28 cellular contexts compared by ENCODE assay signal in the genomic region with DNA sequence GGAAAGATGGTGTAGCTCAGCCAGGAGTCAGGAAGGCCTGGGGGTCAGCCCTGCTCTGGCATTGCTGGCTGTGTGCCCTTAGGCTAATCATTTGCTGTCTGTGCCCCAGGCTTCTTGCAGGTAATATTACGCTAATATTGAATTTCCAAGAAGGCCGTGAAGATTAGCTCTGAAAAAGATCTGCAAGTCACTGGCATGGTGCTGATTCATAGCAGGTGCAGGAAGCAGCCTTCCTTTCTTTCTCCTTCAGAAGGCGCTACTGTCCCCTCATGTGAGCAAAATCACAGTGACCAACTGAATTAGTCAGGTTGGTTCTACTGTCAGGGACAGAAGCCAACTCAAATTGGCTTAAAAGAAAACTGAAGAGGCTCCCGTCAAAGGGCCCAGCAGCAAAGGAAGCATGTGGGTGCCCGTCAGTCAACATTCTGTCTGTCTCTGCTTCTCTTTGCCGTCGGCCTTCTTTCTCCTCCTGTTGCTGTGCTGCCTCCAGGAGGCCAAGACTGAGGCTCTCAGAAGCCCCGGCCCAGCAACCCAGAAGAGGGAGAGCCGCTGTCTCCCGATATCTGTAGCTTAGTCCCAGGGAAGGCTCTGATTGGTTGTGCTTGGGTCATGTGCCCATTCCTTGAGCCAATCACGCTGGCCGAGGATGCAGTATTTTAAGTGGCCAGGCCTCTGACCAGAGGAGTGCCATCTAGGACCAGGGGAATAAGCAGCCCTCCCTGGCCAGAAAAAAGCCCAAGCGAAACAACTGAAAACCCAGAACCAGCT.
DNase-seq lines count a peak whose midpoint lies in the region; ATAC-seq lines count a peak whose summit lies in the region.
"Had no signal": no experiment of that assay in that cellular context is flagged by ENCODE, and none has a peak within 500 bp of the region (broad histone marks: within the 10 kb centered on the region; RNA-seq: fewer than 3 reads in every experiment).

No MANE protein-coding gene starts in this region.

- no peaks in the 10 kb centered on the region for H3K9me3 ChIP-seq in BLaER1 treated with 17β-estradiol and CSF1 and Interleukin-3, amounts not matched to agents 10 nM and 100 nM (replicated peaks in 1 of 11)
- H3K9me3 ChIP-seq: esophagus squamous epithelium, heart left ventricle, mucosa of descending colon, ovary, upper lobe of right lung had no signal

- no peaks in the 10 kb centered on the region for H3K79me2 ChIP-seq in mesendoderm (ENCODE audit: control insufficient read depth, insufficient read depth, low read length)

- H3K27ac ChIP-seq in BLaER1 treated with 17β-estradiol and CSF1 and Interleukin-3, amounts not matched to agents 10 nM and 100 nM: no peak overlapping the region; a peak in 1 of 22 replicates
- H3K27ac ChIP-seq in mesendoderm (ENCODE audit: low read depth, low read length): no peak overlapping the region
- H3K27ac ChIP-seq: foreskin keratinocyte, upper lobe of right lung had no signal

- no peak overlapping the region for H3K56ac ChIP-seq in mesendoderm (ENCODE audit: low read length)

- no peak for ATAC-seq in GM18867 (IDR thresholded peaks at IDR 0.05; ENCODE audit: unreplicated experiment)
- ATAC-seq: activated CD4-positive, alpha-beta T cell treated with anti-CD3 and anti-CD28 coated beads for 36 hours; activated CD8-positive, alpha-beta T cell treated with anti-CD3 and anti-CD28 coated beads, Interleukin-2, amount 10 ng/mL, durations not matched to agents 7 days and 5 days; activated T-helper 17 cell treated with anti-CD3 and anti-CD28 coated beads, Interleukin-2, amount 50 U/mL, for 72 hours; foreskin keratinocyte; heart left ventricle; mucosa of descending colon; PC-3; stimulated activated naive B cell treated with anti-CD40 and anti-IgM and Interleukin-4, amounts not matched to agents 10 μg/mL and 1 μg/mL and 100 μg/mL, for 72 hours; upper lobe of right lung had no signal

- H4K8ac ChIP-seq in mesendoderm (ENCODE audit: low read depth, low read length): no peak overlapping the region

- no peak overlapping the region for H3K18ac ChIP-seq in mesendoderm (ENCODE audit: low read length)

- H3K36me3 ChIP-seq in BLaER1 treated with 17β-estradiol and CSF1 and Interleukin-3, amounts not matched to agents 10 nM and 100 nM: no peaks in the 10 kb centered on the region
- no peaks in the 10 kb centered on the region for H3K36me3 ChIP-seq in mesendoderm (ENCODE audit: control insufficient read depth, insufficient read depth, low read length)
- H3K36me3 ChIP-seq: esophagus squamous epithelium, heart left ventricle, ovary, upper lobe of right lung had no signal

- H4K20me1 ChIP-seq in BLaER1 treated with 17β-estradiol and CSF1 and Interleukin-3, amounts not matched to agents 10 nM and 100 nM: no peaks in the 10 kb centered on the region

- H3K4me3 ChIP-seq in BLaER1 treated with 17β-estradiol and CSF1 and Interleukin-3, amounts not matched to agents 10 nM and 100 nM: no peak overlapping the region
- no peak overlapping the region for H3K4me3 ChIP-seq in mesendoderm (ENCODE audit: low read length)
- H3K4me3 ChIP-seq: esophagus squamous epithelium, heart left ventricle, mucosa of descending colon, ovary, upper lobe of right lung had no signal

- no peak overlapping the region for H2BK15ac ChIP-seq in mesendoderm (replicated peaks; ENCODE audit: low read depth)

- H2BK120ac ChIP-seq in mesendoderm (ENCODE audit: low read depth, low read length): no peak overlapping the region

- peaks cover 0 to 51% (median 37%) of the 10 kb centered on the region in 10 experiments; a peak in 15 of 20 replicates for H3K4me1 ChIP-seq in BLaER1 treated with 17β-estradiol and CSF1 and Interleukin-3, amounts not matched to agents 10 nM and 100 nM
- no peaks in the 10 kb centered on the region for H3K4me1 ChIP-seq in mesendoderm (ENCODE audit: control insufficient read depth, low read depth, low read length)
- H3K4me1 ChIP-seq: foreskin keratinocyte had no signal

- no peaks in the 10 kb centered on the region for H3K27me3 ChIP-seq in BLaER1 treated with 17β-estradiol and CSF1 and Interleukin-3, amounts not matched to agents 10 nM and 100 nM
- no peaks in the 10 kb centered on the region for H3K27me3 ChIP-seq in mesendoderm (ENCODE audit: insufficient read depth, low read length, poor library complexity)
- H3K27me3 ChIP-seq: esophagus squamous epithelium, heart left ventricle, ovary, upper lobe of right lung had no signal

- H2BK5ac ChIP-seq in mesendoderm (ENCODE audit: low read length): no peak overlapping the region

- DNase-seq in NCI-H146 (lab: John Stamatoyannopoulos, UW) (peak; percentile 33), NCI-H146 treated with DMSO at 0.1 percent for 48 hours (lab: John Stamatoyannopoulos, UW; ENCODE audit: unreplicated experiment) (no peak), RKO (ENCODE audit: low spot score) (peak; percentile 12), mesendoderm (peak; percentile 32), activated gamma-delta T cell (lab: John Stamatoyannopoulos, UW) (no peak), NAMALWA (ENCODE audit: low spot score) (no peak)
- DNase-seq: 8988T; activated CD4-positive, alpha-beta T cell treated with anti-CD3 and anti-CD28 coated beads for 36 hours; activated CD8-positive, alpha-beta T cell treated with anti-CD3 and anti-CD28 coated beads, Interleukin-2, amount 10 ng/mL, durations not matched to agents 7 days and 5 days; activated naive CD4-positive, alpha-beta T cell treated with anti-CD3 and anti-CD28 coated beads, Interleukin-2, amount 50 U/mL, for 16 hours; Calu3; CD4-positive, CD25-positive, alpha-beta regulatory T cell; DND-41; esophagus squamous epithelium; foreskin keratinocyte; mucosa of descending colon; NCI-H187; NCI-H2171 treated with DMSO at 0.1 percent for 48 hours; NK-92 treated with Interleukin-12 subunit alpha and Interleukin-12 subunit beta, amount 100 ng/mL, for 24 hours; ovary; PC-3; small intestine; stimulated activated naive B cell treated with anti-CD40 and anti-IgM and Interleukin-4, amounts not matched to agents 10 μg/mL and 1 μg/mL and 100 μg/mL, for 72 hours; upper lobe of right lung had no signal

- no peak overlapping the region for H4K5ac ChIP-seq in mesendoderm (ENCODE audit: low read length)

- WGBS in mesendoderm (ENCODE audit: extremely low coverage, insufficient coverage, low lambda C conversion rate): no CpG with 5 or more reads among the region's 13 CpGs

- H3K79me1 ChIP-seq in mesendoderm (ENCODE audit: low read length): no peaks in the 10 kb centered on the region

- H3K23ac ChIP-seq in mesendoderm (ENCODE audit: low read length): no peak overlapping the region

- H3K4me2 ChIP-seq in BLaER1 treated with 17β-estradiol and CSF1 and Interleukin-3, amounts not matched to agents 10 nM and 100 nM: peak overlapping the region in 6 of 11 experiments; percentile 21 to 93 (median 83); a peak in 7 of 22 replicates
- no peak overlapping the region for H3K4me2 ChIP-seq in mesendoderm (ENCODE audit: low read length)

- H2AK5ac ChIP-seq in mesendoderm (ENCODE audit: low read length): no peak overlapping the region

- H3K9ac ChIP-seq in BLaER1 treated with 17β-estradiol and CSF1 and Interleukin-3, amounts not matched to agents 10 nM and 100 nM: no peak overlapping the region
- H3K9ac ChIP-seq in mesendoderm (ENCODE audit: low read length): no peak overlapping the region

- no peak overlapping the region for H3K4ac ChIP-seq in mesendoderm (ENCODE audit: low read depth, low read length)

Comparison
In these comparisons a context has a peak if more than half of its experiments do, and no peak if none do; other contexts are left out.
1. DNase-seq: peak in NCI-H146 (single experiment), RKO (single experiment) and mesendoderm (single experiment); none in NCI-H146 treated with DMSO at 0.1 percent for 48 hours (single experiment), activated gamma-delta T cell (single experiment) and NAMALWA (single experiment).